ENCODE assay signal across 24 cellular contexts in the genomic region with DNA sequence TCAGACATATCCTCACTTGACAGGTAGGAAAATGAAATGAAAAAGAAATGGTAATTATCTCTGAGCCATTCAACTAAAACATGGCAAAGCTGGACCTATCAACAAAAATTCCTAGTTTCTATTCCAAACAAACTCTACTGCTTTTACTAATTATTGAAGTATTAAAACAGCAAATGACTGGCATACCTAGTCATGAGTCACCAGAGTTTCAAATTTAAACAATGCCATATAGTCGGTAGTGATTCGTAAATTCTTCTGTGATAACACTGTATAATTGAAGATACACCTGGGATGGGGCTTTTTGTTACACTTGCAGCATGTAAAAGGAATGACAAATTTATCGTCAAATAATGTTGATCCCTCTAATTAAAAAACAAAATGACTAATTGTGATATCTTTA.
"Had no signal": no experiment of that assay in that cellular context is flagged by ENCODE, and none has a peak within 500 bp of the region (broad histone marks: within the 10 kb centered on the region; RNA-seq: fewer than 3 reads in every experiment).

No MANE protein-coding gene starts in this region.

- H3K9me3 ChIP-seq: adrenal gland, heart right ventricle, left ventricle myocardium inferior, mucosa of descending colon, sigmoid colon, uterus had no signal

- ATAC-seq: activated CD8-positive, alpha-beta T cell treated with anti-CD3 and anti-CD28 coated beads for 36 hours; activated naive CD4-positive, alpha-beta T cell treated with anti-CD3 and anti-CD28 coated beads, Interleukin-2, amount 50 U/mL, for 72 hours; esophagus mucosa; heart right ventricle; mucosa of descending colon; natural killer cell treated with Interleukin-12 subunit alpha and Interleukin-12 subunit beta and Interleukin-15 and Interleukin-18, amount 100 ng/mL, for 72 hours; stimulated activated effector memory CD8-positive, alpha-beta T cell treated with anti-CD3 and anti-CD28 coated beads, Interleukin-12 subunit alpha, Interleukin-12 subunit beta, amount 100 ng/mL, for 72 hours; T-helper 17 cell; WTC11 had no signal

- H3K27me3 ChIP-seq: heart right ventricle, sigmoid colon, uterus had no signal

- H3K36me3 ChIP-seq: adrenal gland, heart right ventricle, left ventricle myocardium inferior, sigmoid colon, uterus had no signal

- H3K4me1 ChIP-seq: adrenal gland, heart right ventricle, left ventricle myocardium inferior, sigmoid colon, uterus had no signal

- H3K27ac ChIP-seq: adrenal gland, heart right ventricle, left ventricle myocardium inferior, sigmoid colon, uterus had no signal

- H3K4me3 ChIP-seq: adrenal gland, heart right ventricle, left ventricle myocardium inferior, lung, mucosa of descending colon, sigmoid colon, uterus had no signal

- DNase-seq: activated CD4-positive, alpha-beta T cell treated with anti-CD3 and anti-CD28 coated beads for 1 hour; activated CD4-positive, alpha-beta T cell treated with anti-CD3 and anti-CD28 coated beads, Interleukin-2, amount 50 U/mL, for 1 hour; activated CD8-positive, alpha-beta T cell treated with anti-CD3 and anti-CD28 coated beads for 36 hours; activated naive CD4-positive, alpha-beta T cell; activated T-cell treated with anti-CD3 and anti-CD28 coated beads, Interleukin-2, amount 50 U/mL, for 48 hours; adrenal gland; aorta; caudate nucleus; cortex of kidney; heart right ventricle; left ventricle myocardium inferior; mucosa of descending colon; posterior cingulate gyrus; sigmoid colon; small intestine; stimulated activated CD4-positive, alpha-beta T cell treated with anti-CD3 and anti-CD28 coated beads, Interleukin-4, amount 100 ng/mL, for 24 hours; T-helper 17 cell; uterus had no signal
